ENCODE assay signal across 11 cellular contexts in genomic region chr17:38325221-38325851, GRCh38.
DNase-seq lines count a peak whose midpoint lies in the region; ATAC-seq and TF ChIP-seq lines count a peak whose summit lies in the region.
"Had no signal": no experiment of that assay in that cellular context is flagged by ENCODE, and none has a peak within 500 bp of the region (broad histone marks: within the 10 kb centered on the region; RNA-seq: fewer than 3 reads in every experiment).

No MANE protein-coding gene starts in this region.

- H3K79me2 ChIP-seq in Loucy (ENCODE audit: insufficient read depth, low read length), result no peaks in the 10 kb centered on the region

- peaks cover 18% of the 10 kb centered on the region for H3K4me1 ChIP-seq in Loucy (ENCODE audit: insufficient read depth, low read length, poor library complexity, severe bottlenecking)
- no peaks in the 10 kb centered on the region for H3K4me1 ChIP-seq in muscle layer of duodenum (ENCODE audit: control insufficient read depth in 1 of 2, insufficient read depth in 2 of 2, low read length in 2 of 2)
- H3K4me1 ChIP-seq: Peyer's patch had no signal

- ATAC-seq in GM18870 (IDR thresholded peaks at IDR 0.05; ENCODE audit: unreplicated experiment) (no peak), GM18861 (IDR thresholded peaks at IDR 0.05; ENCODE audit: unreplicated experiment) (no peak)

- no peaks in the 10 kb centered on the region for H4K20me1 ChIP-seq in Loucy (ENCODE audit: insufficient read depth, low read length, poor library complexity, severe bottlenecking)

- H3K4me3 ChIP-seq in Loucy (ENCODE audit: low read length, poor library complexity, severe bottlenecking) (no peak overlapping the region), coronary artery (no peak overlapping the region), muscle layer of duodenum (ENCODE audit: low read depth in 1 of 2, low read length in 2 of 2) (no peak overlapping the region)
- H3K4me3 ChIP-seq: Peyer's patch had no signal

- H3K27ac ChIP-seq in coronary artery (no peak overlapping the region), muscle layer of duodenum (ENCODE audit: low read length) (peak overlapping the region; percentile 19)
- H3K27ac ChIP-seq: Peyer's patch had no signal

- H3K9ac ChIP-seq in Loucy (ENCODE audit: low read depth, low read length, poor library complexity, severe bottlenecking), result no peak overlapping the region

- no peaks in the 10 kb centered on the region for H3K9me3 ChIP-seq in Loucy (ENCODE audit: insufficient read depth, low read depth, low read length)
- H3K9me3 ChIP-seq in muscle layer of duodenum (ENCODE audit: control insufficient read depth in 1 of 2, low read length in 2 of 2), result no peaks in the 10 kb centered on the region
- H3K9me3 ChIP-seq: Peyer's patch had no signal

- H3K9me2 ChIP-seq in Loucy (replicated peaks; ENCODE audit: low read depth, low read length), result no peaks in the 10 kb centered on the region

- no peaks in the 10 kb centered on the region for H3K27me3 ChIP-seq in Loucy (ENCODE audit: insufficient read depth, low read length, poor library complexity, severe bottlenecking)
- no peaks in the 10 kb centered on the region for H3K27me3 ChIP-seq in muscle layer of duodenum (ENCODE audit: low read depth, low read length)
- H3K27me3 ChIP-seq: Peyer's patch had no signal

- H3K4me2 ChIP-seq in Loucy (ENCODE audit: low read depth, low read length, poor library complexity, severe bottlenecking), result peak overlapping the region; percentile 18

- no peak for TF ChIP-seq CTCF in Loucy (conservative IDR thresholded peaks at IDR 0.05; ENCODE audit: low read length)
- TF ChIP-seq CTCF in coronary artery (IDR thresholded peaks at IDR 0.05), result no peak

- no peak overlapping the region for H2AFZ ChIP-seq in Loucy (ENCODE audit: low read length)

- no peaks in the 10 kb centered on the region for H3F3A ChIP-seq in Loucy (ENCODE audit: low read depth)

- DNase-seq in DMS79 (lab: John Stamatoyannopoulos, UW) (peak; percentile 94), coronary artery (ENCODE audit: low spot score) (peak; percentile 33), SHP77 (lab: John Stamatoyannopoulos, UW) (no peak), SKM-1 (lab: John Stamatoyannopoulos, UW; ENCODE audit: unreplicated experiment) (no peak)
- DNase-seq: activated CD4-positive, alpha-beta T cell treated with anti-CD3 and anti-CD28 coated beads, Interleukin-2, amount 50 U/mL, for 4 hours; stimulated activated naive CD4-positive, alpha-beta T cell had no signal

- peaks cover 13% of the 10 kb centered on the region; the same call in 1 of the 2 replicates for H3K36me3 ChIP-seq in Loucy (ENCODE audit: insufficient read depth, low read length)
- peaks cover 5 to 26% of the 10 kb centered on the region in 2 donors for H3K36me3 ChIP-seq in muscle layer of duodenum (ENCODE audit: control insufficient read depth in 1 of 2, insufficient read depth in 2 of 2, low read length in 2 of 2)

Comparison
In these comparisons a context has a peak if more than half of its experiments do, and no peak if none do; other contexts are left out.
1. DNase-seq: peak in DMS79 (single experiment) and coronary artery (single experiment); none in SHP77 (0 of 2) and SKM-1 (single experiment).